Comparison of ENCODE assay signal across 6 cellular contexts in genomic region chr12:127829974-127830543, GRCh38.
"Had no signal": no experiment of that assay in that cellular context is flagged by ENCODE, and none has a peak within 500 bp of the region (broad histone marks: within the 10 kb centered on the region; RNA-seq: fewer than 3 reads in every experiment).

No MANE protein-coding gene starts in this region.

- H3K36me3 ChIP-seq: sigmoid colon had no signal

- H3K27ac ChIP-seq: sigmoid colon had no signal

- H3K27me3 ChIP-seq: sigmoid colon had no signal

- H3K4me3 ChIP-seq: sigmoid colon had no signal

- DNase-seq: activated naive CD4-positive, alpha-beta T cell; activated T-cell treated with anti-CD3 and anti-CD28 coated beads for 4 hours; sigmoid colon; stimulated activated CD4-positive, alpha-beta T cell treated with anti-CD3 and anti-CD28 coated beads, Interleukin-1b, Interleukin-23, amount 100 ng/mL, for 48 hours; stimulated activated naive CD8-positive, alpha-beta T cell treated with anti-CD3 and anti-CD28 coated beads, Interleukin-15, amount 100 ng/mL, for 72 hours had no signal

- ATAC-seq: esophagus mucosa; stimulated activated naive CD8-positive, alpha-beta T cell treated with anti-CD3 and anti-CD28 coated beads, Interleukin-15, amount 100 ng/mL, for 72 hours had no signal
